28 cellular contexts compared by ENCODE assay signal in genomic region chr4:146646601-146647000, GRCh38. TPM values are rescaled to one million over a fixed set of nuclear protein-coding genes. Genes with fewer than 3 reads are reported as not detected.
"Had no signal": no experiment of that assay in that cellular context is flagged by ENCODE, and none has a peak within 500 bp of the region (broad histone marks: within the 10 kb centered on the region; RNA-seq: fewer than 3 reads in every experiment).

No MANE protein-coding gene starts in this region.

- H3K27ac Mint-ChIP-seq: naive thymus-derived CD4-positive, alpha-beta T cell; nephron progenitor cell had no signal

- H3K4me3 Mint-ChIP-seq: naive thymus-derived CD4-positive, alpha-beta T cell had no signal

- H3K9me3 Mint-ChIP-seq: nephron progenitor cell had no signal

- H3K4me1 ChIP-seq: heart right ventricle, psoas muscle, sigmoid colon, transverse colon had no signal

- DNase-seq: cortex of kidney; dorsolateral prefrontal cortex; effector CD8-positive, alpha-beta T cell; heart right ventricle; hypothalamus; islet precursor cell; mammary epithelial cell; naive thymus-derived CD4-positive, alpha-beta T cell; nephron progenitor cell; psoas muscle; sigmoid colon; stimulated activated naive CD4-positive, alpha-beta T cell; stomach; substantia nigra; transverse colon had no signal

- H3K9me3 ChIP-seq: heart right ventricle, neutrophil, psoas muscle, sigmoid colon, thoracic aorta had no signal

- H3K36me3 ChIP-seq: heart right ventricle, neutrophil, sigmoid colon, stomach, thoracic aorta, transverse colon had no signal

- ATAC-seq: heart right ventricle; left lobe of liver; naive thymus-derived CD4-positive, alpha-beta T cell; psoas muscle had no signal

- H3K27ac ChIP-seq: dorsolateral prefrontal cortex, heart right ventricle, neutrophil, psoas muscle, sigmoid colon, skin epidermis, stomach, thoracic aorta, transverse colon had no signal

- H3K4me3 ChIP-seq: heart right ventricle, psoas muscle, sigmoid colon, skin epidermis, stomach, thoracic aorta, transverse colon had no signal

RNA-seq across cellular contexts. Expression of gene POU4F2, which starts 7.9 kb away (rescaled TPM):
- total RNA-seq: fibroblast of lung; frontal cortex; glomerular endothelial cell; heart right ventricle; left lobe of liver; lower leg skin; mammary epithelial cell; mesenteric fat pad; mononuclear cell; naive thymus-derived CD4-positive, alpha-beta T cell; osteoblast; psoas muscle; sigmoid colon; stomach; thoracic aorta; transverse colon; urinary bladder had no signal
- polyA plus RNA-seq: esophagus; fibroblast of lung; heart right ventricle; mammary epithelial cell; naive thymus-derived CD4-positive, alpha-beta T cell; psoas muscle; sigmoid colon; stomach; urinary bladder had no signal
